In the genomic region with DNA sequence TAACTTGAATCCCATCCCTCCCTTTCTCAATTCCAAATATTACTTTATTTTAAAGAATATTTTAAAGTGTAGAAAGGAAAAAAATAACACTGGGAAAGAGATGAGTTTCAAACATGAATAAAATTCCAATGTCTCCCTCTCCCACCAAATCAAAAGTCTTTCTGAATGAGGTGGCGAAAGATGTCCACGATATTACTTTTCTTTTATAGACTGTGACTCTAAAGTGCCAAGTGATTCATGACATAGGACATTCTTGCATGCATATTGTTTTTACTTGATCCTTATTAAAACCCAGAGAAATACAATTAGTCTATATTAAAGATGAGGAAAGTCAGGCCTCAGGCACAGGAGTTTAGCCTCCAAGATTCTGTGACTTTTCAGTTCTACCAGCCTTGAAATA, we compare ENCODE assay signal across 23 cellular contexts. TPM values are rescaled to one million over a fixed set of nuclear protein-coding genes. Genes with fewer than 3 reads are reported as not detected.
DNase-seq lines count a peak whose midpoint lies in the region; ATAC-seq, FAIRE-seq and TF ChIP-seq lines count a peak whose summit lies in the region.
"Had no signal": no experiment of that assay in that cellular context is flagged by ENCODE, and none has a peak within 500 bp of the region (broad histone marks: within the 10 kb centered on the region; RNA-seq: fewer than 3 reads in every experiment).

No MANE protein-coding gene starts in this region.

- H3F3A ChIP-seq in PC-3 (ENCODE audit: low read length, unreplicated experiment) = no peaks in the 10 kb centered on the region

- FAIRE-seq in D721Med (lab: Jason Lieb, UNC) = no peak
- FAIRE-seq: urothelium cell line had no signal

- no peaks in the 10 kb centered on the region for H3K9me3 ChIP-seq in PC-3 (ENCODE audit: low read length)
- no peaks in the 10 kb centered on the region for H3K9me3 ChIP-seq in hepatocyte (ENCODE audit: low read depth)
- H3K9me3 ChIP-seq in uterus = no peaks in the 10 kb centered on the region
- H3K9me3 ChIP-seq: right atrium auricular region had no signal

- H4K20me1 ChIP-seq in PC-3 (ENCODE audit: low read length) (no peaks in the 10 kb centered on the region), hepatocyte (ENCODE audit: insufficient read depth, poor library complexity, severe bottlenecking) (no peaks in the 10 kb centered on the region)

- DNase-seq in EH (ENCODE audit: low read depth) (peak; percentile 87), PC-3 (peak; percentile 52), hepatocyte (ENCODE audit: low spot score) (no peak), uterus (no peak), D721Med (ENCODE audit: insufficient read length, low spot score) (no peak), D341Med (ENCODE audit: low spot score) (no peak)
- DNase-seq: activated CD8-positive, alpha-beta memory T cell treated with anti-CD3 and anti-CD28 coated beads, Interleukin-2, amount 50 U/mL, for 48 hours; activated CD8-positive, alpha-beta T cell treated with anti-CD3 and anti-CD28 coated beads for 36 hours; activated naive CD4-positive, alpha-beta T cell treated with anti-CD3 and anti-CD28 coated beads for 36 hours; DMS79 treated with DMSO at 0.1 percent for 48 hours; endodermal cell; heart right ventricle; KBM-7; NCI-H2029; NCI-H526 treated with DMSO at 0.1 percent for 48 hours; NK-92 treated with Interleukin-12 subunit alpha and Interleukin-12 subunit beta, amount 100 ng/mL, for 24 hours; PC-9; stimulated activated naive CD8-positive, alpha-beta T cell treated with anti-CD3 and anti-CD28 coated beads, Interleukin-15, amount 100 ng/mL, for 72 hours had no signal

- no peaks in the 10 kb centered on the region for H3K36me3 ChIP-seq in PC-3 (ENCODE audit: low read depth, low read length)
- no peaks in the 10 kb centered on the region for H3K36me3 ChIP-seq in hepatocyte (replicated peaks; ENCODE audit: insufficient read depth, low read depth)
- no peaks in the 10 kb centered on the region for H3K36me3 ChIP-seq in uterus
- H3K36me3 ChIP-seq: heart right ventricle, right atrium auricular region had no signal

- H2AFZ ChIP-seq in PC-3 (ENCODE audit: low read length) = no peak overlapping the region
- H2AFZ ChIP-seq in hepatocyte = no peak overlapping the region
- H2AFZ ChIP-seq: PC-9 had no signal

- H3K9ac ChIP-seq in PC-3 (ENCODE audit: low read length) = peak overlapping the region; percentile 58

- intact Hi-C loops in PC-3 (cut with micrococcal nuclease) = no loop called here
- intact Hi-C loops in uterus (cut with DNase I; ENCODE audit: low total_unique reads) = no loop called here

- H3K9me2 ChIP-seq in PC-3 (replicated peaks; ENCODE audit: low read length) (no peaks in the 10 kb centered on the region), hepatocyte (replicated peaks; ENCODE audit: insufficient read depth) (no peaks in the 10 kb centered on the region)

- no peaks in the 10 kb centered on the region for H3K79me2 ChIP-seq in PC-3 (ENCODE audit: low read length)
- no peaks in the 10 kb centered on the region for H3K79me2 ChIP-seq in hepatocyte

- no peak overlapping the region for H3K4me3 ChIP-seq in PC-3 (ENCODE audit: low read length)
- H3K4me3 ChIP-seq in hepatocyte = no peak overlapping the region
- H3K4me3 ChIP-seq in uterus = no peak overlapping the region
- H3K4me3 ChIP-seq: heart right ventricle, PC-9, right atrium auricular region had no signal

- 82% methylated on average over 2 of the region's 2 CpGs for WGBS in hepatocyte (ENCODE audit: low lambda C conversion rate, missing lambda C conversion rate)

- H3K27me3 ChIP-seq in PC-3 (ENCODE audit: low read length) = no peaks in the 10 kb centered on the region
- no peaks in the 10 kb centered on the region for H3K27me3 ChIP-seq in hepatocyte
- H3K27me3 ChIP-seq in uterus = no peaks in the 10 kb centered on the region
- H3K27me3 ChIP-seq: heart right ventricle, right atrium auricular region had no signal

- CTCF ChIA-PET in PC-3 (lab: Charles Lee) = no interaction called here

- H3K4me2 ChIP-seq in PC-3 (ENCODE audit: low read length) = peak overlapping the region; percentile 48
- no peak overlapping the region for H3K4me2 ChIP-seq in hepatocyte
- H3K4me2 ChIP-seq: PC-9 had no signal

- TF ChIP-seq CTCF in PC-3 (conservative IDR thresholded peaks at IDR 0.05; ENCODE audit: low read depth, low read length) (no peak), hepatocyte (IDR thresholded peaks at IDR 0.05; ENCODE audit: poor library complexity) (no peak), uterus (IDR thresholded peaks at IDR 0.05) (no peak), D721Med (IDR thresholded peaks at IDR 0.05; ENCODE audit: insufficient read depth, missing control alignments) (no peak)

- H3K4me1 ChIP-seq in PC-3 (ENCODE audit: insufficient read depth, low read length) (peaks cover 36% of the 10 kb centered on the region), hepatocyte (ENCODE audit: insufficient read depth) (peaks cover 14% of the 10 kb centered on the region), uterus (no peaks in the 10 kb centered on the region)
- H3K4me1 ChIP-seq: heart right ventricle, right atrium auricular region had no signal

- peak overlapping the region; percentile 80 for H3K27ac ChIP-seq in PC-3 (ENCODE audit: low read length)
- H3K27ac ChIP-seq in hepatocyte = peak overlapping the region; percentile 22
- H3K27ac ChIP-seq in uterus = peak overlapping the region; percentile 71 to 90
- H3K27ac ChIP-seq: C4-2B, heart right ventricle, PC-9, right atrium auricular region had no signal

- TF ChIP-seq POLR2A in uterus (IDR thresholded peaks at IDR 0.05) = no peak

- ATAC-seq in PC-3 (peak; percentile 14; the same call in 1 of the 2 replicates), HG03139 (IDR thresholded peaks at IDR 0.05; ENCODE audit: unreplicated experiment) (no peak)
- ATAC-seq: activated CD8-positive, alpha-beta T cell treated with anti-CD3 and anti-CD28 coated beads for 36 hours; heart right ventricle; stimulated activated naive CD8-positive, alpha-beta T cell treated with anti-CD3 and anti-CD28 coated beads, Interleukin-15, amount 100 ng/mL, for 72 hours had no signal

- POLR2A ChIA-PET in PC-3 (lab: Charles Lee; ENCODE audit: unreplicated experiment) = no interaction called here

- no TSS peak for BruUV-seq in PC-3 (replicated peaks; lab: Mats Ljungman, UMichigan)

RNA-seq across cellular contexts. Expression of a gene that starts 16.0 kb away (rescaled TPM):
- 0.15 TPM in 1 of 2 replicates, not detected in the other for total RNA-seq in PC-3 (2014; rRNA removed)
- total RNA-seq in hepatocyte = 1,782 and 2,030 TPM in 2 replicates
- 1,853 and 2,098 TPM in 2 replicates for polyA plus RNA-seq in hepatocyte
- 100 to 1,000 TPM in 3 of 4 donors, 10 to 100 TPM in 1; 79.4 to 930 (median 325) TPM for total RNA-seq in uterus
- total RNA-seq: activated CD8-positive, alpha-beta T cell treated with anti-CD3 and anti-CD28 coated beads for 36 hours; activated naive CD4-positive, alpha-beta T cell treated with anti-CD3 and anti-CD28 coated beads for 36 hours; activated T-helper 1 cell treated with anti-CD3 and anti-CD28 coated beads, Interleukin-12 subunit alpha, Interleukin-12 subunit beta, Interleukin-2, Interleukin-4 antibody, amounts not matched to agents 30 ng/mL and 10 ng/mL and 1 ng/mL, durations not matched to agents 14 hours and 24 hours and 36 hours; PC-9 had no signal

RNA-seq across cellular contexts. Expression of a gene that starts 55.3 kb away (rescaled TPM):
- total RNA-seq in PC-3 (2014; rRNA removed) (not detected in 2 replicates), hepatocyte (1,789 and 1,996 TPM in 2 replicates), uterus (1,000 to 10,000 TPM; 1,699 to 4,675 (median 2,258) TPM)
- 2,382 and 2,576 TPM in 2 replicates for polyA plus RNA-seq in hepatocyte
- total RNA-seq: activated CD8-positive, alpha-beta T cell treated with anti-CD3 and anti-CD28 coated beads for 36 hours; activated naive CD4-positive, alpha-beta T cell treated with anti-CD3 and anti-CD28 coated beads for 36 hours; activated T-helper 1 cell treated with anti-CD3 and anti-CD28 coated beads, Interleukin-12 subunit alpha, Interleukin-12 subunit beta, Interleukin-2, Interleukin-4 antibody, amounts not matched to agents 30 ng/mL and 10 ng/mL and 1 ng/mL, durations not matched to agents 14 hours and 24 hours and 36 hours; endodermal cell; PC-9 had no signal

Comparison
In these comparisons a context has a peak if more than half of its experiments do, and no peak if none do; other contexts are left out.
1. DNase-seq: peak in EH (single experiment) and PC-3 (single experiment); none in hepatocyte (single experiment), uterus (0 of 2), D721Med (single experiment) and D341Med (single experiment).
2. H3K27ac ChIP-seq: peak in every context shown above with its lines; median percentile 80 in uterus; 80 in PC-3; 22 in hepatocyte.
3. RNA of a gene that starts 16.0 kb away (total RNA-seq): 1,782 to 2,030 TPM in hepatocyte and 79.4 to 930 TPM in uterus; 0.15 TPM in PC-3; every median in the first group is over 10 times any median in the second.
4. RNA of a gene that starts 55.3 kb away (total RNA-seq): 1,699 to 4,675 TPM in uterus and 1,789 to 1,996 TPM in hepatocyte; not detected in PC-3; every median in the first group is over 1,000 times any median in the second.